Comparison of ENCODE assay signal across 32 cellular contexts in genomic region chr12:3536096-3536875, GRCh38. TPM values are rescaled to one million over a fixed set of nuclear protein-coding genes. Genes with fewer than 3 reads are reported as not detected.
"Had no signal": no experiment of that assay in that cellular context is flagged by ENCODE, and none has a peak within 500 bp of the region (broad histone marks: within the 10 kb centered on the region; RNA-seq: fewer than 3 reads in every experiment).

No MANE protein-coding gene starts in this region.

- DNase-seq: effector memory CD4-positive, alpha-beta T cell; erythroblast; gastrocnemius medialis; heart left ventricle; left cardiac atrium; left lung; mesenchymal stem cell; midbrain; naive thymus-derived CD4-positive, alpha-beta T cell; stimulated activated CD4-positive, alpha-beta T cell treated with anti-CD3 and anti-CD28 coated beads, Interleukin-12 subunit alpha, Interleukin-12 subunit beta, amount 100 ng/mL, for 4 hours; stimulated activated CD4-positive, alpha-beta T cell treated with anti-CD3 and anti-CD28 coated beads, Interleukin-1b, Interleukin-23, amount 100 ng/mL, for 48 hours; stimulated activated CD4-positive, alpha-beta T cell treated with anti-CD3 and anti-CD28 coated beads, Interleukin-4, amount 100 ng/mL, for 1 hour; stimulated activated CD8-positive, alpha-beta memory T cell treated with anti-CD3 and anti-CD28 coated beads, Interleukin-4, amount 100 ng/mL, for 48 hours; stimulated activated naive CD4-positive, alpha-beta T cell; stimulated activated naive CD8-positive, alpha-beta T cell treated with anti-CD3 and anti-CD28 coated beads, Interleukin-15, amount 100 ng/mL, for 72 hours; transverse colon; upper lobe of right lung had no signal

- H3K27ac Mint-ChIP-seq: dendritic cell treated with granulocyte-macrophage colony-stimulating factor and Interleukin-4, amounts not matched to agents 40 ng/mL and 50 ng/mL, for 4 days; naive thymus-derived CD4-positive, alpha-beta T cell; nephron; neural progenitor cell; stimulated activated naive CD8-positive, alpha-beta T cell treated with anti-CD3 and anti-CD28 coated beads, Interleukin-15, amount 100 ng/mL, for 72 hours had no signal

- H3K36me3 Mint-ChIP-seq: naive thymus-derived CD4-positive, alpha-beta T cell; neural progenitor cell had no signal

- ATAC-seq: gastrocnemius medialis; heart left ventricle; left cardiac atrium; left lung; naive thymus-derived CD4-positive, alpha-beta T cell; sciatic nerve; stimulated activated naive CD8-positive, alpha-beta T cell treated with anti-CD3 and anti-CD28 coated beads, Interleukin-15, amount 100 ng/mL, for 72 hours; upper lobe of right lung had no signal

- H2AFZ ChIP-seq: hepatocyte, neural progenitor cell had no signal

- H3K27me3 ChIP-seq: gastrocnemius medialis, heart left ventricle, left lung, neural progenitor cell, right atrium auricular region, transverse colon had no signal

- H3K4me1 Mint-ChIP-seq: naive thymus-derived CD4-positive, alpha-beta T cell; stimulated activated naive CD8-positive, alpha-beta T cell treated with anti-CD3 and anti-CD28 coated beads, Interleukin-15, amount 100 ng/mL, for 72 hours had no signal

- H3K4me3 Mint-ChIP-seq: dendritic cell treated with granulocyte-macrophage colony-stimulating factor and Interleukin-4, amounts not matched to agents 40 ng/mL and 50 ng/mL, for 4 days; naive thymus-derived CD4-positive, alpha-beta T cell; nephron; neural progenitor cell; stimulated activated naive CD8-positive, alpha-beta T cell treated with anti-CD3 and anti-CD28 coated beads, Interleukin-15, amount 100 ng/mL, for 72 hours had no signal

- H3K4me1 ChIP-seq: suprapubic skin, upper lobe of right lung had no signal

- H3K9me3 ChIP-seq: gastrocnemius medialis, heart left ventricle, left lung, prostate gland, right atrium auricular region, suprapubic skin, transverse colon, upper lobe of right lung had no signal

- H3K9me3 Mint-ChIP-seq: dendritic cell treated with granulocyte-macrophage colony-stimulating factor and Interleukin-4, amounts not matched to agents 40 ng/mL and 50 ng/mL, for 4 days; naive thymus-derived CD4-positive, alpha-beta T cell; nephron; neural progenitor cell; stimulated activated naive CD8-positive, alpha-beta T cell treated with anti-CD3 and anti-CD28 coated beads, Interleukin-15, amount 100 ng/mL, for 72 hours had no signal

- H3K4me3 ChIP-seq: gastrocnemius medialis, heart left ventricle, hepatocyte, left lung, neural progenitor cell, prostate gland, right atrium auricular region, smooth muscle cell, suprapubic skin, transverse colon, upper lobe of right lung had no signal

- H3K36me3 ChIP-seq: gastrocnemius medialis, heart left ventricle, left lung, neural progenitor cell, prostate gland, right atrium auricular region, suprapubic skin, transverse colon, upper lobe of right lung had no signal

- H3K4me2 ChIP-seq: hepatocyte, neural progenitor cell, smooth muscle cell had no signal

- H3K79me2 ChIP-seq: hepatocyte had no signal

- H3K9ac ChIP-seq: neural progenitor cell had no signal

- H3K27ac ChIP-seq: gastrocnemius medialis, heart left ventricle, hepatocyte, left lung, neural progenitor cell, prostate gland, suprapubic skin, transverse colon, upper lobe of right lung had no signal

RNA-seq across cellular contexts. Expression of gene PRMT8, which starts 45.3 kb away (rescaled TPM):
- total RNA-seq: fibroblast of villous mesenchyme; gastrocnemius medialis; glomerular endothelial cell; heart left ventricle; hepatocyte; kidney epithelial cell; lower leg skin; lung microvascular endothelial cell; mucosa of gallbladder; naive thymus-derived CD4-positive, alpha-beta T cell; sciatic nerve; smooth muscle cell; suprapubic skin; transverse colon; upper lobe of right lung had no signal
